In genomic region chr2:234679151-234679765, GRCh38 we compare ENCODE assay signal across 13 cellular contexts.
A peak's percentile ranks its signal among the peaks of the same experiment; 100 is the strongest.
DNase-seq lines count a peak whose midpoint lies in the region; ATAC-seq and TF ChIP-seq lines count a peak whose summit lies in the region.
"Had no signal": no experiment of that assay in that cellular context is flagged by ENCODE, and none has a peak within 500 bp of the region (broad histone marks: within the 10 kb centered on the region; RNA-seq: fewer than 3 reads in every experiment).

No MANE protein-coding gene starts in this region.

- no peaks in the 10 kb centered on the region for H3K4me1 Mint-ChIP-seq in T-helper 17 cell

- intact Hi-C loops in Panc1 (cut with micrococcal nuclease; ENCODE audit: unreplicated experiment) = no loop called here
- intact Hi-C loops in vagina (cut with DNase I) = no loop called here

- no TSS peak for BruUV-seq in Panc1 (replicated peaks; lab: Mats Ljungman, UMichigan)

- ATAC-seq in Panc1 (no peak), T-helper 17 cell (no peak), GM19351 (IDR thresholded peaks at IDR 0.05; ENCODE audit: unreplicated experiment) (no peak)
- ATAC-seq: stimulated activated naive B cell treated with anti-CD40 and anti-IgM and Interleukin-4, amounts not matched to agents 10 μg/mL and 1 μg/mL and 100 μg/mL, for 72 hours had no signal

- H3K4me3 ChIP-seq in Panc1 (ENCODE audit: low read depth in 2 of 2, low read length in 2 of 2) (no peak overlapping the region), mesodermal cell (ENCODE audit: extremely low read depth, insufficient read depth, low read length, poor library complexity, severe bottlenecking) (no peak overlapping the region), vagina (no peak overlapping the region)
- H3K4me3 ChIP-seq: HAP-1 had no signal

- TF ChIP-seq CTCF in Panc1 (IDR thresholded peaks at IDR 0.05) (no peak), vagina (IDR thresholded peaks at IDR 0.05) (no peak)

- peaks cover 16% of the 10 kb centered on the region for H3K4me1 ChIP-seq in Panc1 (ENCODE audit: control insufficient read depth, insufficient read depth, low read length)
- H3K4me1 ChIP-seq in mesodermal cell (ENCODE audit: control insufficient read depth, insufficient read depth, low read length, poor library complexity, severe bottlenecking) = peaks cover 69% of the 10 kb centered on the region
- peaks cover 23% of the 10 kb centered on the region for H3K4me1 ChIP-seq in vagina

- no peaks in the 10 kb centered on the region for H3K36me3 Mint-ChIP-seq in T-helper 17 cell (ENCODE audit: low read depth)
- H3K36me3 Mint-ChIP-seq: stimulated activated naive B cell treated with anti-CD40 and anti-IgM and Interleukin-4, amounts not matched to agents 10 μg/mL and 1 μg/mL and 100 μg/mL, for 72 hours had no signal

- H3K4me3 Mint-ChIP-seq in T-helper 17 cell = no peak overlapping the region
- H3K4me3 Mint-ChIP-seq: stimulated activated naive B cell treated with anti-CD40 and anti-IgM and Interleukin-4, amounts not matched to agents 10 μg/mL and 1 μg/mL and 100 μg/mL, for 72 hours had no signal

- 91 to 95% methylated on average over 10 to 13 of the region's 13 CpGs for WGBS in mesodermal cell (ENCODE audit: insufficient coverage in 2 of 2), 2 experiments

- POLR2A ChIA-PET in Panc1 (lab: Charles Lee) = no interaction called here

- H3K36me3 ChIP-seq in Panc1 (ENCODE audit: control insufficient read depth, insufficient read depth, low read length) = no peaks in the 10 kb centered on the region
- H3K36me3 ChIP-seq in mesodermal cell (ENCODE audit: control insufficient read depth, insufficient read depth, low read length) = no peaks in the 10 kb centered on the region
- no peaks in the 10 kb centered on the region for H3K36me3 ChIP-seq in vagina
- H3K36me3 ChIP-seq: HAP-1 had no signal

- H3K27me3 Mint-ChIP-seq in T-helper 17 cell = peaks cover 8% of the 10 kb centered on the region
- H3K27me3 Mint-ChIP-seq: stimulated activated naive B cell treated with anti-CD40 and anti-IgM and Interleukin-4, amounts not matched to agents 10 μg/mL and 1 μg/mL and 100 μg/mL, for 72 hours had no signal

- CTCF ChIA-PET in Panc1 (lab: Charles Lee) = no interaction called here

- DNase-seq in Panc1 (ENCODE audit: low read depth, low spot score) = no peak
- peak; percentile 56 for DNase-seq in dermis blood vessel endothelial cell
- DNase-seq in vagina (ENCODE audit: extremely low spot score in 2 of 2) = peak in 1 of 2 donors; percentile 81
- no peak for DNase-seq in T-helper 17 cell
- no peak for DNase-seq in NCI-H69 (lab: John Stamatoyannopoulos, UW)
- DNase-seq: activated naive CD4-positive, alpha-beta T cell treated with Interleukin-2 at 50 U/mL for 16 hours; Caco-2; GDM1; midbrain; stimulated activated naive B cell treated with anti-CD40 and anti-IgM and Interleukin-4, amounts not matched to agents 10 μg/mL and 1 μg/mL and 100 μg/mL, for 72 hours had no signal

- no peaks in the 10 kb centered on the region for H3K9me3 ChIP-seq in Panc1 (ENCODE audit: control insufficient read depth, insufficient read depth, low read depth, low read length)
- peaks cover 3% of the 10 kb centered on the region for H3K9me3 ChIP-seq in mesodermal cell (ENCODE audit: control insufficient read depth, low read length)
- no peaks in the 10 kb centered on the region for H3K9me3 ChIP-seq in vagina
- H3K9me3 ChIP-seq in T-helper 17 cell (ENCODE audit: control insufficient read depth, low read length, poor library complexity, severe bottlenecking) = no peaks in the 10 kb centered on the region
- H3K9me3 ChIP-seq: Caco-2, HAP-1 had no signal

- no peak for TF ChIP-seq POLR2A in vagina (IDR thresholded peaks at IDR 0.05)

- no peak overlapping the region for H3K27ac Mint-ChIP-seq in T-helper 17 cell
- H3K27ac Mint-ChIP-seq: stimulated activated naive B cell treated with anti-CD40 and anti-IgM and Interleukin-4, amounts not matched to agents 10 μg/mL and 1 μg/mL and 100 μg/mL, for 72 hours had no signal

- no peaks in the 10 kb centered on the region for H3K27me3 ChIP-seq in Panc1 (ENCODE audit: control insufficient read depth, insufficient read depth, low read length)
- no peaks in the 10 kb centered on the region for H3K27me3 ChIP-seq in vagina

- in situ Hi-C loops in Panc1 (cut with HindIII; ENCODE audit: low pct_unique_long_range_greater_than_20kb, low sequenced_read_pairs) = no loop called here

- H3K27ac ChIP-seq in Panc1 (ENCODE audit: low read length) (peak overlapping the region; percentile 62), mesodermal cell (ENCODE audit: low read depth, low read length, severe bottlenecking) (peak overlapping the region; percentile 90), vagina (peak overlapping the region; percentile 27)

Comparison
In these comparisons a context has a peak if more than half of its experiments do, and no peak if none do; other contexts are left out.
1. H3K27ac ChIP-seq: peak in every context shown above with its lines; median percentile 90 in mesodermal cell; 62 in Panc1; 27 in vagina.